Comparison of ENCODE assay signal across 19 cellular contexts in the genomic region with DNA sequence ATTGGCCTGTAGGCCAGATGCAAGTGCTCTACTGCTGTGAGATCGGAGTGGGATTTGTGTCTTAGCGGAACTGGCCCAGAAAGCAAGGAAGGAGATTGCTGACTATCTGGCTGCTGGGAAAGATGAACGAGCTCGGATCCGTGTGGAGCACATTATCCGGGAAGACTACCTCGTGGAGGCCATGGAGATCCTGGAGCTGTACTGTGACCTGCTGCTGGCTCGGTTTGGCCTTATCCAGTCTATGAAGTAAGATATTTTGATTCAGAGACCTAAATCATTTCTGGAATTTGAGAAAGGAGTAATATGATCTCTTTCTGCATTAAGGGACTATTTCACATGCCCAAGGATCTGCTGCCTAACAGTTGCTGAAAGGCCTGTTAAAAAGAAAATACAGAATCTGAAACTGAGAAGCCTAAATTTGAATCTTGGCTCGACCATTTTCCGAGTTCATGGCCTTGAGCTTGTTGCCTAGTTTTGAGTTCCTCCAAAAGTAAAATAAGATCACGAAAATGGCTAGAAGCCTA. TPM values are rescaled to one million over a fixed set of nuclear protein-coding genes. Genes with fewer than 3 reads are reported as not detected.
A peak's percentile ranks its signal among the peaks of the same experiment; 100 is the strongest.
DNase-seq lines count a peak whose midpoint lies in the region; ATAC-seq, FAIRE-seq and TF ChIP-seq lines count a peak whose summit lies in the region.
"Had no signal": no experiment of that assay in that cellular context is flagged by ENCODE, and none has a peak within 500 bp of the region (broad histone marks: within the 10 kb centered on the region; RNA-seq: fewer than 3 reads in every experiment).

No MANE protein-coding gene starts in this region.

- H2AFZ ChIP-seq in ACC112 (ENCODE audit: low read length, unreplicated experiment) = no peak overlapping the region

- no peaks in the 10 kb centered on the region for H3K27me3 Mint-ChIP-seq in naive B cell

- H3K4me3 Mint-ChIP-seq in naive B cell = no peak overlapping the region
- H3K4me3 Mint-ChIP-seq: endodermal cell had no signal

- peaks cover 33% of the 10 kb centered on the region for H3K4me1 ChIP-seq in ACC112 (ENCODE audit: control insufficient read depth, insufficient read depth, low read length, unreplicated experiment)

- peaks cover 0 to 6% (median 0%) of the 10 kb centered on the region in 7 donors for H3K9me3 Mint-ChIP-seq in naive B cell
- H3K9me3 Mint-ChIP-seq: endodermal cell had no signal

- H3K27ac ChIP-seq in ACC112 (ENCODE audit: low read depth, low read length) = peak overlapping the region; percentile 25; the same call in 1 of the 2 replicates
- H3K27ac ChIP-seq: KMS-11 had no signal

- no peak for TF ChIP-seq POLR2A in H54 (IDR thresholded peaks at IDR 0.05; ENCODE audit: low read depth, low read length)

- ATAC-seq in naive B cell (ENCODE audit: low read depth in 2 of 2) (no peak), esophagus mucosa (no peak), GM21576 (IDR thresholded peaks at IDR 0.05; ENCODE audit: unreplicated experiment) (no peak)
- ATAC-seq: Right ventricle myocardium inferior had no signal

- peaks cover 16 to 38% of the 10 kb centered on the region in 2 donors for H3K36me3 Mint-ChIP-seq in naive B cell

- no peak overlapping the region for H3K4me3 ChIP-seq in ACC112 (ENCODE audit: low read depth, low read length)
- no peak overlapping the region for H3K4me3 ChIP-seq in choroid plexus epithelial cell (ENCODE audit: low read depth, low read length)

- TF ChIP-seq CTCF in choroid plexus epithelial cell (conservative IDR thresholded peaks at IDR 0.05; ENCODE audit: low read depth, low read length) = no peak

- peak; percentile 36 for FAIRE-seq in H54 (lab: Jason Lieb, UNC)

- H3K4me1 Mint-ChIP-seq in naive B cell = peaks cover 35 to 59% (median 58%) of the 10 kb centered on the region in 3 donors

- H3K79me2 ChIP-seq in ACC112 (ENCODE audit: control insufficient read depth, insufficient read depth, low read length, unreplicated experiment) = peaks cover 95% of the 10 kb centered on the region

- peaks cover 58% of the 10 kb centered on the region for H3K36me3 ChIP-seq in ACC112 (ENCODE audit: insufficient read depth, low read length)

- H3K27me3 ChIP-seq in ACC112 (ENCODE audit: insufficient read depth, low read length) = no peaks in the 10 kb centered on the region

- peak overlapping the region in 4 of 6 donors; percentile 22 to 52 (median 34) for H3K27ac Mint-ChIP-seq in naive B cell
- H3K27ac Mint-ChIP-seq: endodermal cell had no signal

- DNase-seq in H54 (ENCODE audit: insufficient read length, low spot score) = no peak
- DNase-seq in choroid plexus epithelial cell (ENCODE audit: low read depth) = peak; percentile 65
- no peak for DNase-seq in naive B cell
- no peak for DNase-seq in stimulated activated CD8-positive, alpha-beta memory T cell treated with anti-CD3 and anti-CD28 coated beads, Interleukin-4, amount 100 ng/mL, for 48 hours
- no peak for DNase-seq in activated CD4-positive, alpha-beta T cell treated with anti-CD3 and anti-CD28 coated beads, Interleukin-2, amount 50 U/mL, for 1 hour
- DNase-seq: activated CD4-positive, CD25-positive, alpha-beta regulatory T cell; activated CD8-positive, alpha-beta memory T cell treated with anti-CD3 and anti-CD28 coated beads, Interleukin-2, amount 50 U/mL, for 48 hours; activated naive CD4-positive, alpha-beta T cell treated with anti-CD3 and anti-CD28 coated beads, Interleukin-2, amount 50 U/mL, for 16 hours; central memory CD4-positive, alpha-beta T cell; endodermal cell; mesenchymal stem cell; NCI-H1417 treated with DMSO at 0.1 percent for 48 hours; NCI-H2227 treated with DMSO at 0.1 percent for 48 hours; substantia nigra had no signal

RNA-seq across cellular contexts. Expression of a gene that starts 21.1 kb away (rescaled TPM):
- polyA plus RNA-seq in naive B cell (ENCODE audit: low read depth in 6 of 6) = 100 to 1,000 TPM; 138 to 178 (median 155) TPM
- 86.7 TPM for total RNA-seq in esophagus mucosa

RNA-seq across cellular contexts. Expression of a gene that starts 32.5 kb away (rescaled TPM):
- polyA plus RNA-seq in naive B cell (ENCODE audit: low read depth in 6 of 6) = 10 to 100 TPM; 19.0 to 34.4 (median 26.9) TPM
- 4.7 TPM for total RNA-seq in esophagus mucosa
